ENCODE assay signal across 8 cellular contexts in the genomic region with DNA sequence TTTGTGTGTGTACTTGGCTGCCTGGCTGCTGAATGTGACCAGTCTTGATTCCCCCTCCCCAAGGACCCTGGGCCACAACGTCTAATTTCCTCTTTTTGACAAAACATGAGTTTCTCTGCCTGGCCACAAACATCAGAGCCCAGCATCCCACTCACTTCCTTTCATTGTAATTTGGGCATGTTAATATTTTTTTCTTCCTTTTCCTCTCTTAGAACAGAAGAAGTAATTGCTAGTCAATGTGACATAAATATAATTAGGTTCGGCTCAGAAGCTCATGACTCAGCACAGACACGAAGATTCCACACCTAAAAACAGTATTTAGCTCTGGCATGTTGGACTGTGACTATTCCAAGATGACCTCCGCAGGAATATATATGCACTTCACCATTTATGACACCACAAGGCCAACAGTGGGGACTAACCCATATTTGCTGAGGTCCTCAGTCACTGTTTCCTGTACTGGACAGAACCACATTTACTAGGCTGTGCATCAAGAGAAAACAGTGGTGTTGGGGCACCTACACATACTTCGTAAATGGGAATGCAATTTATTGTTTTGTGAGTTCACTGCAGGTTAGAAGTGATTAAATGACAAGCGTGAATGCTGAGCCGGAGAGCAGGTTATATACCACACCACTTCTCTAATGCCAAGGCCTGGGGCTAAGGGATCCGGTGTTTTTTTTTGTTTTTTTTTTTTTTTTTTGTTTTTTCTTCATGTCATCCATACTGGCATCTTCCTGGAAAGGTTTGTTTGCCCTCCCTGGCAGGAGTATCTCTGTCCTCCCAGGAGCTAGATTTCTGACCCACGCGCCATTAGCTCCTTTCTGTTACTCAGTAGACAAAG. TPM values are rescaled to one million over a fixed set of nuclear protein-coding genes. Genes with fewer than 3 reads are reported as not detected.
DNase-seq lines count a peak whose midpoint lies in the region; ATAC-seq, FAIRE-seq and TF ChIP-seq lines count a peak whose summit lies in the region.

No MANE protein-coding gene starts in this region.

- H3K4me3 ChIP-seq in liver (ENCODE audit: low read depth in 1 of 3, low read length in 3 of 3), result no peak overlapping the region
- H3K4me3 ChIP-seq in HepG2 (replicated peaks in 1 of 3; ENCODE audit: insufficient read depth in 1 of 3, low read depth in 2 of 3, low read length in 3 of 3), result no peak overlapping the region
- H3K4me3 ChIP-seq in HAP-1, result no peak overlapping the region

- no peak for TF ChIP-seq CTCF in liver (IDR thresholded peaks at IDR 0.05; ENCODE audit: low read depth, low read length, missing input control)
- no peak for TF ChIP-seq CTCF in HepG2 (CRISPR knock-in tag; IDR thresholded peaks at IDR 0.05)
- no peak for TF ChIP-seq CTCF in mesothelial cell of epicardium (IDR thresholded peaks at IDR 0.05; ENCODE audit: unreplicated experiment)

- no peak for ATAC-seq in HepG2
- ATAC-seq in HG03460 (IDR thresholded peaks at IDR 0.05; ENCODE audit: unreplicated experiment), result no peak

- H3K4me2 ChIP-seq in HepG2 (ENCODE audit: low read depth, low read length), result no peak overlapping the region

- POLR2A ChIA-PET in HepG2 (lab: Yijun Ruan, JAX), result no interaction called here

- H3K36me3 ChIP-seq in liver (ENCODE audit: control insufficient read depth in 4 of 4, insufficient read depth in 3 of 4, low read depth in 1 of 4, low read length in 3 of 4) (no peaks in the 10 kb centered on the region), HepG2 (replicated peaks in 1 of 2; ENCODE audit: control insufficient read depth in 1 of 2, insufficient read depth in 2 of 2, low read length in 2 of 2) (no peaks in the 10 kb centered on the region), HAP-1 (replicated peaks) (no peaks in the 10 kb centered on the region)

- H3K9me3 Mint-ChIP-seq in mesothelial cell of epicardium, result no peaks in the 10 kb centered on the region

- CTCF ChIA-PET in HepG2 (lab: Yijun Ruan, JAX; ENCODE audit: low intra/inter-chr PET ratio, low total read pairs), result interaction anchor here (0.8 to 1.8 kb wide), 2 partner anchors 113 to 135 kb away, joined by 3 to 14 read pairs; no protein-coding TSS in a partner anchor

- in situ Hi-C loops in HepG2 (cut with HindIII; ENCODE audit: extremely low pct_ligation_motif_present, low pct_unique_long_range_greater_than_20kb) (loop anchor here (5.0 kb wide), 1 partner anchor 113 kb away; no protein-coding TSS in a partner anchor), HAP-1 (cut with MboI; ENCODE audit: low sequenced_read_pairs) (no loop called here)

- no peaks in the 10 kb centered on the region for H3K27me3 ChIP-seq in liver (ENCODE audit: control insufficient read depth in 4 of 4, insufficient read depth in 4 of 4, low read length in 3 of 4)
- peaks cover 0 to 53% of the 10 kb centered on the region in 2 experiments; a peak in 3 of 5 replicates for H3K27me3 ChIP-seq in HepG2 (ENCODE audit: control insufficient read depth in 1 of 2, insufficient read depth in 2 of 2, low read length in 2 of 2)
- no peaks in the 10 kb centered on the region for H3K27me3 ChIP-seq in HAP-1 (ENCODE audit: low read depth)

- TF ChIP-seq RAD21 in liver (IDR thresholded peaks at IDR 0.05), result no peak
- TF ChIP-seq RAD21 in HepG2 (CRISPR knock-in tag; IDR thresholded peaks at IDR 0.05), result no peak

- peak overlapping the region; percentile 26 for H3K4me3 Mint-ChIP-seq in mesothelial cell of epicardium

- H3K27ac ChIP-seq in liver (ENCODE audit: low read depth in 1 of 2, low read length in 2 of 2) (peak overlapping the region; percentile 36 to 71), HepG2 (ENCODE audit: extremely low read length, insufficient read depth, low read length) (no peak overlapping the region), adipose tissue (ENCODE audit: low read depth, low read length) (peak overlapping the region; percentile 87)

- H3K36me3 Mint-ChIP-seq in mesothelial cell of epicardium, result no peaks in the 10 kb centered on the region

- intact Hi-C loops in HepG2 (cut with micrococcal nuclease; ENCODE audit: unreplicated experiment), result loop anchor here (2.0 kb wide), 1 partner anchor 114 kb away; no protein-coding TSS in a partner anchor

- no TSS peak for BruUV-seq in HepG2 (replicated peaks; lab: Mats Ljungman, UMichigan)

- H3K79me2 ChIP-seq in HepG2 (ENCODE audit: insufficient read depth, low read length), result no peaks in the 10 kb centered on the region

- no peak for TF ChIP-seq POLR2A in HepG2 (IDR thresholded peaks at IDR 0.05; ENCODE audit: insufficient read depth in 1 of 2, low read depth in 2 of 2, low read length in 2 of 2)

- no peak overlapping the region for H2AFZ ChIP-seq in HepG2 (ENCODE audit: low read length)

- H3K9ac ChIP-seq in liver (ENCODE audit: low read depth in 1 of 2, low read length in 2 of 2) (no peak overlapping the region), HepG2 (ENCODE audit: insufficient read depth, low read depth, low read length) (no peak overlapping the region)

- DNase-seq in HepG2 (ENCODE audit: low spot score) (no peak), mesothelial cell of epicardium (ENCODE audit: low spot score in 2 of 2, unreplicated experiment in 2 of 2) (no peak), iPS-NIHi7 (ENCODE audit: extremely low spot score) (no peak), HAP-1 (ENCODE audit: low spot score in 2 of 2) (no peak)
- DNase-seq in activated CD4-positive, CD25-positive, alpha-beta regulatory T cell (lab: John Stamatoyannopoulos, UW), result no peak

- no peak for FAIRE-seq in HepG2 (lab: Jason Lieb, UNC)

- peak overlapping the region; percentile 94 for H3K27ac Mint-ChIP-seq in mesothelial cell of epicardium

- WGBS in liver, result 81% methylated on average over 10 of the region's 10 CpGs
- WGBS in HepG2 (ENCODE audit: low lambda C conversion rate), result 40% methylated on average over 10 of the region's 10 CpGs
- 50 to 80% (median 53%) methylated on average over 10 of the region's 10 CpGs for WGBS in adipose tissue, 3 donors

- H3K4me1 Mint-ChIP-seq in mesothelial cell of epicardium, result peaks cover 72% of the 10 kb centered on the region

- H4K20me1 ChIP-seq in HepG2 (ENCODE audit: insufficient read depth, low read length), result no peaks in the 10 kb centered on the region

- H3K27me3 Mint-ChIP-seq in mesothelial cell of epicardium (ENCODE audit: low read depth), result no peaks in the 10 kb centered on the region

- H3K4me1 ChIP-seq in liver (ENCODE audit: control insufficient read depth in 4 of 4, insufficient read depth in 4 of 4, low read length in 3 of 4) (peaks cover 0 to 13% (median 5%) of the 10 kb centered on the region in 4 donors), HepG2 (ENCODE audit: insufficient read depth, low read length) (peaks cover 40% of the 10 kb centered on the region), HAP-1 (peaks cover 24% of the 10 kb centered on the region)

- TF ChIP-seq EP300 in HepG2 (IDR thresholded peaks at IDR 0.05; ENCODE audit: low read depth in 2 of 2, low read length in 2 of 2) (no peak), HepG2 (CRISPR knock-in tag; IDR thresholded peaks at IDR 0.05; ENCODE audit: borderline replicate concordance) (no peak)

- H3K9me3 ChIP-seq in liver (ENCODE audit: control insufficient read depth in 4 of 4, low read length in 3 of 4), result no peaks in the 10 kb centered on the region
- H3K9me3 ChIP-seq in HepG2 (ENCODE audit: low read length), result no peaks in the 10 kb centered on the region
- no peaks in the 10 kb centered on the region for H3K9me3 ChIP-seq in HAP-1

RNA-seq across cellular contexts. Expression of a gene that starts 4.2 kb away (rescaled TPM):
- total RNA-seq in liver (not detected), HepG2 (2016; rRNA removed; fragmentation: Illumina TruSeq; extraction: Trizol) (not detected in 2 replicates), mesothelial cell of epicardium (not detected in 3 replicates)
- polyA plus RNA-seq in liver (not detected), HepG2 (2011; rRNA removed) (not detected in 2 replicates), adipose tissue (1 to 10 TPM in 1 of 3 donors, not detected in 2; 4.0 TPM)
- not detected in 2 replicates for total RNA-seq in HepG2 (2016; cell fraction: cytosol; rRNA removed; fragmentation: Illumina TruSeq; extraction: Trizol; ENCODE audit: low read depth)
- not detected in 2 replicates for total RNA-seq in HepG2 (2016; cell fraction: insoluble cytoplasmic fraction; rRNA removed; fragmentation: Illumina TruSeq; extraction: Trizol)
- total RNA-seq in HepG2 (2016; cell fraction: membrane; rRNA removed; fragmentation: Illumina TruSeq; extraction: Trizol), result not detected in 2 replicates
- not detected in 2 replicates for total RNA-seq in HepG2 (2016; cell fraction: nucleus; rRNA removed; fragmentation: Illumina TruSeq; extraction: Trizol)
- not detected in 2 replicates for polyA plus RNA-seq in HepG2 (2011; cell fraction: cytosol; rRNA removed)
- polyA plus RNA-seq in HepG2 (2011; cell fraction: nucleus; rRNA removed), result not detected in 2 replicates
- not detected in 2 replicates for polyA plus RNA-seq in HepG2 (2012)
- not detected in 2 replicates for polyA plus RNA-seq in HepG2 (2016; cell fraction: cytosol; fragmentation: Illumina TruSeq; extraction: Trizol; ENCODE audit: low read depth)
- not detected in 2 replicates for polyA plus RNA-seq in HepG2 (2016; cell fraction: insoluble cytoplasmic fraction; fragmentation: Illumina TruSeq; extraction: Trizol; ENCODE audit: low read depth)
- not detected in 2 replicates for polyA plus RNA-seq in HepG2 (2016; cell fraction: membrane; fragmentation: Illumina TruSeq; extraction: Trizol; ENCODE audit: low read depth)
- polyA plus RNA-seq in HepG2 (2016; cell fraction: nucleus; fragmentation: Illumina TruSeq; extraction: Trizol; ENCODE audit: insufficient read depth, low read depth), result not detected in 2 replicates
- polyA minus RNA-seq in HepG2 (2011; rRNA and poly(A)+ RNA removed; ENCODE audit: low replicate concordance), result 0.26 TPM in 1 of 2 replicates, not detected in the other
- polyA minus RNA-seq in HepG2 (2011; cell fraction: cytosol; rRNA and poly(A)+ RNA removed), result not detected in 2 replicates
- not detected in 2 replicates for polyA minus RNA-seq in HepG2 (2011; cell fraction: nucleus; rRNA and poly(A)+ RNA removed)

RNA-seq across cellular contexts. Expression of a gene that starts 55.1 kb away (rescaled TPM):
- 1 to 10 TPM; 4.4 to 8.0 TPM for total RNA-seq in liver
- polyA plus RNA-seq in liver, result 1 to 10 TPM; 1.7 to 2.0 TPM
- total RNA-seq in HepG2 (2016; rRNA removed; fragmentation: Illumina TruSeq; extraction: Trizol), result 4.2 and 7.8 TPM in 2 replicates
- 0.81 and 1.1 TPM in 2 replicates for total RNA-seq in HepG2 (2016; cell fraction: cytosol; rRNA removed; fragmentation: Illumina TruSeq; extraction: Trizol; ENCODE audit: low read depth)
- 4.7 and 7.7 TPM in 2 replicates for total RNA-seq in HepG2 (2016; cell fraction: insoluble cytoplasmic fraction; rRNA removed; fragmentation: Illumina TruSeq; extraction: Trizol)
- 2.1 and 2.3 TPM in 2 replicates for total RNA-seq in HepG2 (2016; cell fraction: membrane; rRNA removed; fragmentation: Illumina TruSeq; extraction: Trizol)
- total RNA-seq in HepG2 (2016; cell fraction: nucleus; rRNA removed; fragmentation: Illumina TruSeq; extraction: Trizol), result 7.5 and 9.0 TPM in 2 replicates
- 10.3 and 13.8 TPM in 2 replicates for polyA plus RNA-seq in HepG2 (2011; rRNA removed)
- 8.2 and 8.5 TPM in 2 replicates for polyA plus RNA-seq in HepG2 (2011; cell fraction: cytosol; rRNA removed)
- polyA plus RNA-seq in HepG2 (2011; cell fraction: nucleus; rRNA removed), result 5.0 and 5.6 TPM in 2 replicates
- polyA plus RNA-seq in HepG2 (2012), result 6.4 and 6.6 TPM in 2 replicates
- 0.17 and 0.25 TPM in 2 replicates for polyA plus RNA-seq in HepG2 (2016; cell fraction: cytosol; fragmentation: Illumina TruSeq; extraction: Trizol; ENCODE audit: low read depth)
- 1.9 and 2.1 TPM in 2 replicates for polyA plus RNA-seq in HepG2 (2016; cell fraction: insoluble cytoplasmic fraction; fragmentation: Illumina TruSeq; extraction: Trizol; ENCODE audit: low read depth)
- polyA plus RNA-seq in HepG2 (2016; cell fraction: membrane; fragmentation: Illumina TruSeq; extraction: Trizol; ENCODE audit: low read depth), result 0.42 and 0.52 TPM in 2 replicates
- 5.1 and 6.7 TPM in 2 replicates for polyA plus RNA-seq in HepG2 (2016; cell fraction: nucleus; fragmentation: Illumina TruSeq; extraction: Trizol; ENCODE audit: insufficient read depth, low read depth)
- polyA minus RNA-seq in HepG2 (2011; rRNA and poly(A)+ RNA removed; ENCODE audit: low replicate concordance), result 17.2 and 40.0 TPM in 2 replicates
- 14.2 and 15.6 TPM in 2 replicates for polyA minus RNA-seq in HepG2 (2011; cell fraction: cytosol; rRNA and poly(A)+ RNA removed)
- 15.6 and 20.3 TPM in 2 replicates for polyA minus RNA-seq in HepG2 (2011; cell fraction: nucleus; rRNA and poly(A)+ RNA removed)
- polyA plus RNA-seq in adipose tissue, result 1 to 10 TPM; 1.8 to 4.0 (median 2.3) TPM
- total RNA-seq in mesothelial cell of epicardium, result 8.6 to 9.5 TPM (median 9.1 TPM) in 3 replicates
